In genomic region chr5:150638053-150638444, GRCh38 we compare ENCODE assay signal across 16 cellular contexts. TPM values are rescaled to one million over a fixed set of nuclear protein-coding genes. Genes with fewer than 3 reads are reported as not detected.
DNase-seq lines count a peak whose midpoint lies in the region; ATAC-seq and TF ChIP-seq lines count a peak whose summit lies in the region.
"Had no signal": no experiment of that assay in that cellular context is flagged by ENCODE, and none has a peak within 500 bp of the region (broad histone marks: within the 10 kb centered on the region; RNA-seq: fewer than 3 reads in every experiment).

No MANE protein-coding gene starts in this region.

- H2BK15ac ChIP-seq in mesenchymal stem cell (ENCODE audit: low read depth, poor library complexity, severe bottlenecking), result no peak overlapping the region

- no peak overlapping the region for H4K8ac ChIP-seq in mesenchymal stem cell (ENCODE audit: low read length)

- no peak overlapping the region for H3K18ac ChIP-seq in mesenchymal stem cell (ENCODE audit: low read depth in 1 of 2, low read length in 2 of 2)

- H2BK120ac ChIP-seq in mesenchymal stem cell (ENCODE audit: low read depth, low read length), result peak overlapping the region; percentile 51

- H3K23ac ChIP-seq in mesenchymal stem cell (ENCODE audit: low read length in 2 of 2), result no peak overlapping the region

- peak overlapping the region; percentile 56 for H2AK5ac ChIP-seq in mesenchymal stem cell (ENCODE audit: low read length, severe bottlenecking)

- no peaks in the 10 kb centered on the region for H3K9me3 Mint-ChIP-seq in HFFc6
- no peaks in the 10 kb centered on the region for H3K9me3 Mint-ChIP-seq in activated T-cell treated with anti-CD3 and anti-CD28 coated beads, Interleukin-2, amount 50 U/mL, for 4 hours
- H3K9me3 Mint-ChIP-seq: central memory CD8-positive, alpha-beta T cell; H9; natural killer cell treated with Interleukin-12 subunit alpha and Interleukin-12 subunit beta and Interleukin-15 and Interleukin-18, amount 100 ng/mL, for 72 hours had no signal

- H3K4ac ChIP-seq in mesenchymal stem cell (ENCODE audit: low read depth in 1 of 2, low read length in 2 of 2), result no peak overlapping the region

- no CpG with 5 or more reads among the region's 1 CpG for WGBS in mesenchymal stem cell

- no peak for TF ChIP-seq POLR2A in breast epithelium (IDR thresholded peaks at IDR 0.05)

- H3K36me3 Mint-ChIP-seq in HFFc6 (ENCODE audit: low read depth), result no peaks in the 10 kb centered on the region
- no peaks in the 10 kb centered on the region for H3K36me3 Mint-ChIP-seq in activated T-cell treated with anti-CD3 and anti-CD28 coated beads, Interleukin-2, amount 50 U/mL, for 4 hours (ENCODE audit: insufficient read depth)
- H3K36me3 Mint-ChIP-seq: natural killer cell treated with Interleukin-12 subunit alpha and Interleukin-12 subunit beta and Interleukin-15 and Interleukin-18, amount 100 ng/mL, for 72 hours had no signal

- peak overlapping the region; percentile 81 to 97 for H3K27ac ChIP-seq in breast epithelium
- H3K27ac ChIP-seq in mesenchymal stem cell (ENCODE audit: low read length, poor library complexity, severe bottlenecking), result peak overlapping the region; percentile 82
- H3K27ac ChIP-seq in temporal lobe (ENCODE audit: low read depth, low read length), result peak overlapping the region; percentile 50

- no peak overlapping the region for H3K4me3 ChIP-seq in breast epithelium
- no peak overlapping the region for H3K4me3 ChIP-seq in mesenchymal stem cell (ENCODE audit: insufficient read depth in 1 of 2, low read depth in 1 of 2, low read length in 2 of 2)

- peaks cover 87% of the 10 kb centered on the region for H3K4me1 Mint-ChIP-seq in HFFc6 (ENCODE audit: low read depth)
- H3K4me1 Mint-ChIP-seq in activated T-cell treated with anti-CD3 and anti-CD28 coated beads, Interleukin-2, amount 50 U/mL, for 4 hours (ENCODE audit: low read depth), result no peaks in the 10 kb centered on the region
- H3K4me1 Mint-ChIP-seq: central memory CD8-positive, alpha-beta T cell had no signal

- TF ChIP-seq CTCF in HFFc6 (IDR thresholded peaks at IDR 0.05) (no peak), breast epithelium (IDR thresholded peaks at IDR 0.05) (no peak)

- intact Hi-C loops in breast epithelium (cut with DNase I; ENCODE audit: low total_unique reads), result loop anchor here (5.0 kb wide), 1 partner anchor 561 kb away; no protein-coding TSS in a partner anchor
- intact Hi-C loops in head of caudate nucleus (cut with DNase I), result no loop called here

- peak overlapping the region; percentile 46 for H3K4me2 ChIP-seq in mesenchymal stem cell (ENCODE audit: low read length, poor library complexity, severe bottlenecking)

- no peaks in the 10 kb centered on the region for H3K9me3 ChIP-seq in breast epithelium
- no peaks in the 10 kb centered on the region for H3K9me3 ChIP-seq in mesenchymal stem cell (ENCODE audit: control insufficient read depth, low read length)

- H3K27me3 ChIP-seq in breast epithelium, result no peaks in the 10 kb centered on the region
- H3K27me3 ChIP-seq in mesenchymal stem cell (ENCODE audit: control insufficient read depth in 1 of 2, insufficient read depth in 1 of 2, low read length in 2 of 2), result no peaks in the 10 kb centered on the region

- peaks cover 3% of the 10 kb centered on the region for H3K27me3 Mint-ChIP-seq in HFFc6 (ENCODE audit: insufficient read depth)
- peaks cover 15% of the 10 kb centered on the region for H3K27me3 Mint-ChIP-seq in activated T-cell treated with anti-CD3 and anti-CD28 coated beads, Interleukin-2, amount 50 U/mL, for 4 hours (ENCODE audit: low read depth)

- no peak for ATAC-seq in HG02852 (IDR thresholded peaks at IDR 0.05; ENCODE audit: unreplicated experiment)
- no peak for ATAC-seq in activated T-cell treated with anti-CD3 and anti-CD28 coated beads, Interleukin-2, amount 50 U/mL, for 4 hours
- ATAC-seq: esophagus mucosa; natural killer cell treated with Interleukin-12 subunit alpha and Interleukin-12 subunit beta and Interleukin-15 and Interleukin-18, amount 100 ng/mL, for 72 hours had no signal

- no peak overlapping the region for H2BK5ac ChIP-seq in mesenchymal stem cell (ENCODE audit: low read depth, low read length, poor library complexity, severe bottlenecking)

- no peak overlapping the region for H4K91ac ChIP-seq in mesenchymal stem cell (ENCODE audit: low read length)

- H2AFZ ChIP-seq in mesenchymal stem cell (ENCODE audit: low read depth, low read length), result no peak overlapping the region

- H3K4me1 ChIP-seq in breast epithelium, result peaks cover 18 to 32% of the 10 kb centered on the region in 2 donors
- H3K4me1 ChIP-seq in mesenchymal stem cell (ENCODE audit: control insufficient read depth, insufficient read depth, low read depth, low read length), result peaks cover 48% of the 10 kb centered on the region

- H3K36me3 ChIP-seq in breast epithelium (no peaks in the 10 kb centered on the region), mesenchymal stem cell (ENCODE audit: control insufficient read depth in 1 of 2, insufficient read depth in 2 of 2, low read depth in 1 of 2, low read length in 2 of 2) (no peaks in the 10 kb centered on the region)

- no peak for DNase-seq in HFFc6
- DNase-seq in breast epithelium (ENCODE audit: low spot score in 2 of 2), result no peak
- no peak for DNase-seq in mesenchymal stem cell
- DNase-seq in NCI-H2196 (lab: John Stamatoyannopoulos, UW; ENCODE audit: unreplicated experiment), result no peak
- no peak for DNase-seq in activated T-cell treated with anti-CD3 and anti-CD28 coated beads, Interleukin-2, amount 50 U/mL, for 4 hours
- no peak for DNase-seq in head of caudate nucleus
- DNase-seq: activated effector memory CD4-positive, alpha-beta T cell treated with Interleukin-2 at 50 U/mL for 16 hours; H9; OCI-M1; stimulated activated CD8-positive, alpha-beta memory T cell treated with anti-CD3 and anti-CD28 coated beads, Interleukin-4, amount 100 ng/mL, for 48 hours had no signal

- H3K27ac Mint-ChIP-seq in HFFc6, result peak overlapping the region; percentile 46; the same call in 1 of the 2 replicates
- H3K27ac Mint-ChIP-seq: natural killer cell treated with Interleukin-12 subunit alpha and Interleukin-12 subunit beta and Interleukin-15 and Interleukin-18, amount 100 ng/mL, for 72 hours had no signal

- no peak overlapping the region for H2BK12ac ChIP-seq in mesenchymal stem cell (ENCODE audit: low read length in 2 of 2)

- no peak overlapping the region for H3K14ac ChIP-seq in mesenchymal stem cell (ENCODE audit: low read length in 2 of 2)

- no peak overlapping the region for H3K9ac ChIP-seq in mesenchymal stem cell (ENCODE audit: low read length)

- peak overlapping the region; percentile 68; the same call in 1 of the 2 replicates for H3K4me3 Mint-ChIP-seq in HFFc6
- H3K4me3 Mint-ChIP-seq in activated T-cell treated with anti-CD3 and anti-CD28 coated beads, Interleukin-2, amount 50 U/mL, for 4 hours, result no peak overlapping the region
- H3K4me3 Mint-ChIP-seq: central memory CD8-positive, alpha-beta T cell; H9; natural killer cell treated with Interleukin-12 subunit alpha and Interleukin-12 subunit beta and Interleukin-15 and Interleukin-18, amount 100 ng/mL, for 72 hours had no signal

- no peaks in the 10 kb centered on the region for H3K79me1 ChIP-seq in mesenchymal stem cell (replicated peaks; ENCODE audit: low read length, poor library complexity, severe bottlenecking)

RNA-seq across cellular contexts. Expression of gene SYNPO, which starts 2.4 kb away (rescaled TPM):
- total RNA-seq in HFFc6 (2021; fragmentation: NEBNext Ultra II Directional; extraction: Animal tissue kit (Norgen Biotek cat#: 25700)), result 10 to 100 TPM; 35.6 to 50.7 (median 47.8) TPM
- 10 to 100 TPM in 2 of 3 donors, 1 to 10 TPM in 1; 6.3 to 22.4 (median 15.4) TPM for total RNA-seq in breast epithelium
- 37.8 TPM for polyA plus RNA-seq in mesenchymal stem cell (2013, experiment 1 of 2)
- polyA plus RNA-seq in mesenchymal stem cell (2013, experiment 2 of 2), result 39.1 TPM
- 4.9 TPM for total RNA-seq in temporal lobe
- total RNA-seq in activated T-cell treated with anti-CD3 and anti-CD28 coated beads, Interleukin-2, amount 50 U/mL, for 4 hours, result 1 to 10 TPM in 1 of 3 donors, under 1 TPM in 2; 0.56 to 1.4 (median 0.79) TPM

RNA-seq across cellular contexts. Expression of gene MYOZ3, which starts 23.0 kb away (rescaled TPM):
- total RNA-seq in HFFc6 (2021; fragmentation: NEBNext Ultra II Directional; extraction: Animal tissue kit (Norgen Biotek cat#: 25700)), result under 1 TPM in 2 of 6 experiments, not detected in 4; 0.05 to 0.14 TPM
- total RNA-seq in breast epithelium, result under 1 TPM; under 0.01 to 0.33 (median 0.15) TPM
- 1.6 TPM for polyA plus RNA-seq in mesenchymal stem cell (2013, experiment 1 of 2)
- 1.8 TPM for polyA plus RNA-seq in mesenchymal stem cell (2013, experiment 2 of 2)
- 3.9 TPM for total RNA-seq in temporal lobe
- under 1 TPM in 2 of 3 donors, not detected in 1; 0.21 to 0.86 TPM for total RNA-seq in activated T-cell treated with anti-CD3 and anti-CD28 coated beads, Interleukin-2, amount 50 U/mL, for 4 hours
- total RNA-seq: esophagus mucosa; HT-29; natural killer cell treated with Interleukin-12 subunit alpha and Interleukin-12 subunit beta and Interleukin-15 and Interleukin-18, amount 100 ng/mL, for 72 hours had no signal
